9 cellular contexts compared by ENCODE assay signal in the genomic region with DNA sequence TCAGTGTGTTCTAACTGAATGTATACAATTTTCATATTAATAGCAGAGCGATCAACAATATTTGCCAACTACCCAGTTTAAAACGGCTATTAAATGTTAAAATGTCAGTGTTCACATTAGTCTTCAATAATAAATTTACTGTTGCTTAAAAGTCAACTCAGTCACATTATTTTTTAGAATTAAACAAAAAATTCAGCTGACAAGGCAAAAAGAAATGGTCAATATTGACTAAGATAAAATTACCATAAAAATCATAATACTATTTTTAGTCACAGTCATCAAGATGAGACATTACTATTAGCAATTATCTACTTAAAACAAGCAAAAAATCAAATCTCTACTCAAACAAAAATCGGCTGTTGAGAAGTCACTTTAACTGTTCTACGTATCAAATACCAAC. TPM values are rescaled to one million over a fixed set of nuclear protein-coding genes. Genes with fewer than 3 reads are reported as not detected.
DNase-seq lines count a peak whose midpoint lies in the region; ATAC-seq, FAIRE-seq and TF ChIP-seq lines count a peak whose summit lies in the region.
"Had no signal": no experiment of that assay in that cellular context is flagged by ENCODE, and none has a peak within 500 bp of the region (broad histone marks: within the 10 kb centered on the region; RNA-seq: fewer than 3 reads in every experiment).

No MANE protein-coding gene starts in this region.

- H4K20me1 ChIP-seq in PC-3 (ENCODE audit: low read length): peaks cover 38% of the 10 kb centered on the region

- peak overlapping the region; percentile 94 for H3K4me3 ChIP-seq in PC-3 (ENCODE audit: low read length)
- peak overlapping the region; percentile 48 to 92 (median 82) for H3K4me3 ChIP-seq in pancreas

- H3K4me1 Mint-ChIP-seq in Calu3 (ENCODE audit: low read depth, unreplicated experiment): peaks cover 18% of the 10 kb centered on the region

- H3K36me3 ChIP-seq in PC-3 (ENCODE audit: low read depth, low read length) (no peaks in the 10 kb centered on the region), pancreas (no peaks in the 10 kb centered on the region)
- H3K36me3 ChIP-seq: adrenal gland had no signal

- ATAC-seq in PC-3 (no peak), pancreas (no peak), HG03521 (IDR thresholded peaks at IDR 0.05; ENCODE audit: unreplicated experiment) (no peak)

- intact Hi-C loops in Calu3 (cut with micrococcal nuclease; ENCODE audit: unreplicated experiment) (loop anchor here (5.0 kb wide), 1 partner anchor 36 kb away; no protein-coding TSS in a partner anchor), PC-3 (cut with micrococcal nuclease) (loop anchor here (2.0 to 5.0 kb wide), 4 partner anchors 20 to 159 kb away; a partner anchor contains a TSS), pancreas (cut with DNase I) (no loop called here)

- peak overlapping the region; percentile 99 for H3K27ac Mint-ChIP-seq in Calu3 (ENCODE audit: unreplicated experiment)

- H3K4me1 ChIP-seq in PC-3 (ENCODE audit: insufficient read depth, low read length): peaks cover 50% of the 10 kb centered on the region
- peaks cover 16 to 33% (median 20%) of the 10 kb centered on the region in 3 donors for H3K4me1 ChIP-seq in pancreas

- no peaks in the 10 kb centered on the region for H3F3A ChIP-seq in PC-3 (ENCODE audit: low read length, unreplicated experiment)

- no peak overlapping the region for H2AFZ ChIP-seq in PC-3 (ENCODE audit: low read length)

- H3K9ac ChIP-seq in PC-3 (ENCODE audit: low read length): peak overlapping the region; percentile 98

- no peak for DNase-seq in Calu3
- DNase-seq in PC-3: no peak
- DNase-seq in epithelial cell of prostate (ENCODE audit: low read depth, low spot score): no peak
- DNase-seq in pancreas: no peak
- no peak for DNase-seq in stimulated activated CD4-positive, alpha-beta T cell treated with anti-CD3 and anti-CD28 coated beads, Interleukin-1b, Interleukin-23, amount 100 ng/mL, for 48 hours
- no peak for DNase-seq in NCI-H524 (lab: John Stamatoyannopoulos, UW)
- DNase-seq in NCI-H1694 treated with DMSO at 0.1 percent for 48 hours (lab: John Stamatoyannopoulos, UW): no peak

- H3K4me3 Mint-ChIP-seq in Calu3 (ENCODE audit: low read depth, unreplicated experiment): peak overlapping the region; percentile 99

- BruUV-seq in Calu3 (replicated peaks; lab: Mats Ljungman, UMichigan): TSS peak; percentile 39
- BruUV-seq in PC-3 (replicated peaks; lab: Mats Ljungman, UMichigan): no TSS peak

- H3K79me2 ChIP-seq in PC-3 (ENCODE audit: low read length): peaks cover 92% of the 10 kb centered on the region

- POLR2A ChIA-PET in PC-3 (lab: Charles Lee; ENCODE audit: unreplicated experiment): interaction anchor here (0.6 to 3.0 kb wide), 3 partner anchors 36 to 138 kb away, joined by 3 to 22 read pairs (median 5); a partner anchor contains a TSS

- no peaks in the 10 kb centered on the region for H3K27me3 Mint-ChIP-seq in Calu3 (ENCODE audit: unreplicated experiment)

- H3K4me2 ChIP-seq in PC-3 (ENCODE audit: low read length): peak overlapping the region; percentile 90

- TF ChIP-seq CTCF in Calu3 (IDR thresholded peaks at IDR 0.05; ENCODE audit: unreplicated experiment) (no peak), PC-3 (conservative IDR thresholded peaks at IDR 0.05; ENCODE audit: low read depth, low read length) (no peak), pancreas (IDR thresholded peaks at IDR 0.05) (no peak)

- CTCF ChIA-PET in Calu3 (lab: Charles Lee): interaction anchor here (0.9 kb wide), 1 partner anchor 116 kb away, joined by 4 read pairs; no protein-coding TSS in a partner anchor
- CTCF ChIA-PET in PC-3 (lab: Charles Lee): no interaction called here

- no peaks in the 10 kb centered on the region for H3K9me2 ChIP-seq in PC-3 (replicated peaks; ENCODE audit: low read length)

- H3K9me3 Mint-ChIP-seq in Calu3 (ENCODE audit: low read depth, unreplicated experiment): peaks cover 3% of the 10 kb centered on the region

- H3K27ac ChIP-seq in PC-3 (ENCODE audit: low read length) (peak overlapping the region; percentile 92), epithelial cell of prostate (peak overlapping the region; percentile 86), pancreas (no peak overlapping the region)

- WGBS in pancreas, 2 donors: 25% methylated on average over 4 of the region's 4 CpGs

- H3K27me3 ChIP-seq in PC-3 (ENCODE audit: low read length) (no peaks in the 10 kb centered on the region), pancreas (no peaks in the 10 kb centered on the region)
- H3K27me3 ChIP-seq: adrenal gland had no signal

- H3K9me3 ChIP-seq in PC-3 (ENCODE audit: low read length) (no peaks in the 10 kb centered on the region), pancreas (no peaks in the 10 kb centered on the region)
- H3K9me3 ChIP-seq: adrenal gland had no signal

- H3K36me3 Mint-ChIP-seq in Calu3 (ENCODE audit: insufficient read depth, unreplicated experiment): peaks cover 28% of the 10 kb centered on the region

- no peak for FAIRE-seq in pancreas (lab: Jason Lieb, UNC)

RNA-seq across cellular contexts. Expression of a gene that starts 1.5 kb away (rescaled TPM):
- total RNA-seq in Calu3 (2022) (24.6 and 25.2 TPM in 2 replicates), PC-3 (2014; rRNA removed) (38.0 and 41.5 TPM in 2 replicates), pancreas (10 to 100 TPM in 2 of 6 donors, 1 to 10 TPM in 4; 6.5 to 13.0 (median 8.7) TPM)
- polyA plus RNA-seq in pancreas: 1 to 10 TPM; 4.6 to 7.6 TPM

RNA-seq across cellular contexts. Expression of a gene that starts 58.0 kb away (rescaled TPM):
- total RNA-seq in Calu3 (2022) (15.5 and 15.9 TPM in 2 replicates), PC-3 (2014; rRNA removed) (8.5 and 13.2 TPM in 2 replicates), pancreas (10 to 100 TPM in 1 of 6 donors, 1 to 10 TPM in 5; 3.3 to 39.7 (median 5.4) TPM)
- polyA plus RNA-seq in pancreas: 1 to 10 TPM; 4.1 to 4.8 TPM

Comparison
In these comparisons a context has a peak if more than half of its experiments do, and no peak if none do; other contexts are left out.
1. H3K27ac ChIP-seq: peak in PC-3 (single experiment) and epithelial cell of prostate (single experiment); none in pancreas (0 of 4).
2. intact Hi-C loops: an anchor here in Calu3 (5.0 kb wide) and PC-3 (2.0 to 5.0 kb wide); none called in pancreas.